In the genomic region with DNA sequence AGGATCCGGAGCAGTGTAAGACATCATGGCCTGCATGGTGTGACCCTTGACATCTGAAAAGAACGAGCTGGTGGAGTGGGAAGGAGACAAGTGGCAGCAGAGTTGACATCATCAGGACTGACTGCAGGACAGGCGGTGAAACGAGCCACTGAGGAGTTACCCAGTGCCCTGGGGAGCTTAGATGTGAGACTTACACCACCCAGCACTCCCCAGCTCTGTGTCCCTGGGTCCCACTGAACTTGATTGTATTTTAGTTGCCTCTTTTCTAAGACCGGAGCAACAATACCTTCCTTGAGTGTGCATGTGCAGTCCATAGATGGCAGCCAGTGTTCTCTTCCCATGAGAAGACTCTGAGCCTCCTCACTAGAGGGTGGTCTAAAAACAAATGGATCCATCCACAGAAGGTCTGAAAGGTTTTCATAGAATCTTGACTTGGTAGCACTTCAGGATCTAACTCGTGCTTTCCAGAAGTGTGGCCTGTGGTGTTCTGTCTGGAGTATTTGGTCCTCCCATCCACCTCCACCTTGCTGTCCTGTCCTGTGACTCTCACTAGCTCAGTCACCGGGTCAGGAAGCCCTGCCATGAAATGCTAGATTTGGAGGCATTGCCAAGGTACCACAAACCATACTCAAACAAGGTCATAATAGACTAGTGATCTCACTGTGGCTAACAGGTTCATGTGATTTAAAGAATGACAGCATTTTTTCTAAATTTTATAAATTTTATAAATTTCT, we compare ENCODE assay signal across 21 cellular contexts. TPM values are rescaled to one million over a fixed set of nuclear protein-coding genes. Genes with fewer than 3 reads are reported as not detected.
A peak's percentile ranks its signal among the peaks of the same experiment; 100 is the strongest.
DNase-seq lines count a peak whose midpoint lies in the region; ATAC-seq and FAIRE-seq lines count a peak whose summit lies in the region.
"Had no signal": no experiment of that assay in that cellular context is flagged by ENCODE, and none has a peak within 500 bp of the region (broad histone marks: within the 10 kb centered on the region; RNA-seq: fewer than 3 reads in every experiment).

No MANE protein-coding gene starts in this region.

- H3K36me3 Mint-ChIP-seq in T-helper 17 cell (ENCODE audit: low read depth), result peaks cover 15% of the 10 kb centered on the region
- peaks cover 71% of the 10 kb centered on the region for H3K36me3 Mint-ChIP-seq in central memory CD8-positive, alpha-beta T cell (ENCODE audit: insufficient read depth)

- H3K4me1 Mint-ChIP-seq in T-helper 17 cell, result peaks cover 78% of the 10 kb centered on the region
- peaks cover 95% of the 10 kb centered on the region for H3K4me1 Mint-ChIP-seq in central memory CD8-positive, alpha-beta T cell

- FAIRE-seq in HTR-8/SVneo (lab: Jason Lieb, UNC), result no peak
- FAIRE-seq: keratinocyte had no signal

- no peak overlapping the region for H3K27ac Mint-ChIP-seq in T-helper 17 cell
- H3K27ac Mint-ChIP-seq in central memory CD8-positive, alpha-beta T cell (ENCODE audit: low read depth), result peak overlapping the region; percentile 100

- peak; percentile 29 for ATAC-seq in T-helper 17 cell
- peak; percentile 39 for ATAC-seq in central memory CD8-positive, alpha-beta T cell (replicated peaks; ENCODE audit: extremely low read depth, poor library complexity, severe bottlenecking)
- peak; percentile 2 for ATAC-seq in stimulated activated naive CD8-positive, alpha-beta T cell treated with anti-CD3 and anti-CD28 coated beads, Interleukin-15, Interleukin-2, amounts not matched to agents 100 U/mL and 50 U/mL, for 24 hours
- ATAC-seq: heart left ventricle, right cardiac atrium, SK-N-SH treated with all-trans-retinoic acid at 6 μM for 48 hours had no signal

- H3K27me3 Mint-ChIP-seq in T-helper 17 cell, result no peaks in the 10 kb centered on the region
- no peaks in the 10 kb centered on the region for H3K27me3 Mint-ChIP-seq in central memory CD8-positive, alpha-beta T cell

- H3K9me3 ChIP-seq in T-helper 17 cell (ENCODE audit: control insufficient read depth, low read length, poor library complexity, severe bottlenecking), result no peaks in the 10 kb centered on the region
- H3K9me3 ChIP-seq: HAP-1 had no signal

- peaks cover 5% of the 10 kb centered on the region for H3K9me3 Mint-ChIP-seq in central memory CD8-positive, alpha-beta T cell

- peak overlapping the region; percentile 71 for H3K4me3 Mint-ChIP-seq in T-helper 17 cell
- H3K4me3 Mint-ChIP-seq in central memory CD8-positive, alpha-beta T cell, result peak overlapping the region; percentile 74

- peak; percentile 59 for DNase-seq in activated CD8-positive, alpha-beta memory T cell treated with anti-CD3 and anti-CD28 coated beads, Interleukin-2, amount 50 U/mL, for 48 hours
- DNase-seq in activated CD8-positive, alpha-beta memory T cell treated with anti-CD3 and anti-CD28 coated beads, Interleukin-2, amount 50 U/mL, for 4 hours, result no peak
- DNase-seq in T-helper 17 cell, result no peak
- DNase-seq in central memory CD8-positive, alpha-beta T cell (ENCODE audit: low spot score in 2 of 2), result peak in 1 of 2 donors; percentile 58
- DNase-seq in stimulated activated naive CD8-positive, alpha-beta T cell treated with anti-CD3 and anti-CD28 coated beads, Interleukin-15, Interleukin-2, amounts not matched to agents 100 U/mL and 50 U/mL, for 24 hours, result no peak
- no peak for DNase-seq in superior temporal gyrus (ENCODE audit: extremely low spot score)
- no peak for DNase-seq in HTR-8/SVneo (ENCODE audit: insufficient read length, low spot score)
- DNase-seq in medulla oblongata (ENCODE audit: extremely low spot score), result no peak
- DNase-seq: brain microvascular endothelial cell; COR-L47; heart left ventricle; mesenchymal stem cell; NCI-H2081; NCI-H526 treated with DMSO at 0.1 percent for 48 hours; OCI-M1; right cardiac atrium; stimulated activated CD4-positive, alpha-beta T cell treated with anti-CD3 and anti-CD28 coated beads, Interleukin-4, amount 100 ng/mL, for 24 hours had no signal

RNA-seq across cellular contexts. Expression of a gene that starts 59.0 kb away (rescaled TPM):
- 100 to 1,000 TPM; 301 to 323 TPM for total RNA-seq in T-helper 17 cell
- total RNA-seq: G401 had no signal
